Comparison of ENCODE assay signal across 8 cellular contexts in genomic region chr11:4187055-4187988, GRCh38.
DNase-seq lines count a peak whose midpoint lies in the region; ATAC-seq and TF ChIP-seq lines count a peak whose summit lies in the region.

No MANE protein-coding gene starts in this region.

- TF ChIP-seq CTCF in right lobe of liver (IDR thresholded peaks at IDR 0.05) = peak; percentile 94 to 98 (median 97)

- H3K27ac ChIP-seq in BLaER1 = no peak overlapping the region
- peak overlapping the region; percentile 57 to 78 (median 75) for H3K27ac ChIP-seq in right lobe of liver

- H3K36me3 ChIP-seq in BLaER1 (no peaks in the 10 kb centered on the region), right lobe of liver (no peaks in the 10 kb centered on the region)

- H3K4me1 ChIP-seq in BLaER1 (peaks cover 8% of the 10 kb centered on the region), right lobe of liver (peaks cover 0 to 32% (median 9%) of the 10 kb centered on the region in 4 donors)

- peak overlapping the region; percentile 69 for H3K4me3 ChIP-seq in BLaER1
- peak overlapping the region; percentile 57 to 73 (median 60) for H3K4me3 ChIP-seq in right lobe of liver

- TF ChIP-seq POLR2A in right lobe of liver (IDR thresholded peaks at IDR 0.05) = peak; percentile 46

- peak; percentile 64 for DNase-seq in GM19240 (ENCODE audit: insufficient read length, low spot score)
- peak; percentile 82 to 96 for DNase-seq in NCI-H526 (lab: John Stamatoyannopoulos, UW)
- DNase-seq in activated CD4-positive, alpha-beta T cell treated with anti-CD3 and anti-CD28 coated beads, Interleukin-2, amount 50 U/mL, for 4 hours = peak; percentile 75 to 79
- peak; percentile 17 to 71 for DNase-seq in dermis microvascular lymphatic vessel endothelial cell (ENCODE audit: low read depth in 2 of 2)
- DNase-seq in right lobe of liver = peak; percentile 93 to 95 (median 94)
- peak; percentile 91 to 94 for DNase-seq in stimulated activated CD4-positive, alpha-beta T cell treated with anti-CD3 and anti-CD28 coated beads, Interleukin-2, amount 100 ng/mL, for 48 hours

- 3% methylated on average over 16 of the region's 83 CpGs for WGBS in right lobe of liver (ENCODE audit: insufficient coverage, low coverage, low lambda C conversion rate, missing lambda C conversion rate)

- H4K20me1 ChIP-seq in BLaER1 = no peaks in the 10 kb centered on the region

- ATAC-seq in HG03439 (IDR thresholded peaks at IDR 0.05; ENCODE audit: unreplicated experiment) (peak; percentile 93), right lobe of liver (peak; percentile 82 to 92 (median 88))

- peak overlapping the region; percentile 70; the same call in 1 of the 2 replicates for H3K9ac ChIP-seq in BLaER1

- H3K9me3 ChIP-seq in BLaER1 (no peaks in the 10 kb centered on the region), right lobe of liver (no peaks in the 10 kb centered on the region)

- H3K4me2 ChIP-seq in BLaER1 = peak overlapping the region; percentile 90

- intact Hi-C loops in right lobe of liver (cut with DNase I) = loop anchor here (10.0 kb wide), 4 partner anchors 307 to 817 kb away; partner anchors contain the start of gene OR52M1 (in 1 of the 2)

- H3K27me3 ChIP-seq in BLaER1 (no peaks in the 10 kb centered on the region), right lobe of liver (no peaks in the 10 kb centered on the region)

Comparison
In these comparisons a context has a peak if more than half of its experiments do, and no peak if none do; other contexts are left out.
1. DNase-seq: peak in every context shown above with its lines; median percentile 94 in right lobe of liver; 92 in stimulated activated CD4-positive, alpha-beta T cell treated with anti-CD3 and anti-CD28 coated beads, Interleukin-2, amount 100 ng/mL, for 48 hours; 89 in NCI-H526; 77 in activated CD4-positive, alpha-beta T cell treated with anti-CD3 and anti-CD28 coated beads, Interleukin-2, amount 50 U/mL, for 4 hours; 64 in GM19240; 44 in dermis microvascular lymphatic vessel endothelial cell.